Comparison of ENCODE assay signal across 8 cellular contexts in the genomic region with DNA sequence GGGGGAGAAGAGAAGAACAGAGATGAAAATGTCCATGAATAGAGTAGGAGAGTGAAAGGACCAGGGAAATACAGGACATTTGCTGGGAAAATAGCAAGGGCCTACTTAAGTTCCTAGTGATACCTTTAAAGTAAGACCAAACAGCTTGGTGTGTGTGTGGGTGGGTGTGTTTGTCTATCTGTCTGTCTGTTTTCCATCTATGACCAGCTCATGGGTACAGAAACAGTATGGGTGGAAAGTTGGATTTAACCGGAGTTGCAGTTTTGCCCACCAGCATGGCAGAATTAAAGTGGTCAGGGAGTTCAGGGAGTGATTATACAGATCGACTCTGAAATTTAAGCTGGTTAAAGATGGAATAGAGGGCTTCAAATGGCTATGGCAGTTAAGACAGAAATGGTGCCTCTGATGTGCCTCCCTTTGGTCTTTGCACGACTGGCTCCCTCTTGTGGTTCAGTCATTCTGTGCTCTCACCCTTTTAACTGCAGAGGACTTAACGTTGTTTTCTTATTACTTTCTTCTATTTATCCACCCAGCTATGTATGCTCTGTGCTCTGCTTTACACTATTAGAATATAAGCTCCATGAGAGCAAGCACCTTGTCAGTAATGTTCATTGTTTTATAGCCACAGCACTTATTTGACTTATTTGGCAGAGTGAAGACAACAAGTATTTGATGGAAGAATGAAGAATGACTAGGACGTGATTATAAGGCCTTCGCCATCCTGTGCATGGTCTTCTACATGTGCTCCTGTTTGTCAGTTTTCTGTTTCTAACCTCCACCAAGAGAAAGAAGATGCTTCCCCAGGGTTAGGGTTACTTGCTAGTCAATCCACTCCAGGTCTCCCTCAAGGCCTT.
A peak's percentile ranks its signal among the peaks of the same experiment; 100 is the strongest.
DNase-seq lines count a peak whose midpoint lies in the region; ATAC-seq lines count a peak whose summit lies in the region.

No MANE protein-coding gene starts in this region.

- peak; percentile 69 for DNase-seq in AG08396 (ENCODE audit: low spot score)
- DNase-seq in NCI-H510A treated with DMSO at 0.1 percent for 48 hours (lab: John Stamatoyannopoulos, UW) = peak; percentile 87
- DNase-seq in activated CD4-positive, alpha-beta T cell treated with anti-CD3 and anti-CD28 coated beads, Interleukin-2, amount 50 U/mL, for 1 hour = peak; percentile 56
- peak; percentile 33 for DNase-seq in effector CD8-positive, alpha-beta T cell (lab: John Stamatoyannopoulos, UW)
- DNase-seq in midbrain (lab: John Stamatoyannopoulos, UW) = peak; percentile 29
- peak; percentile 55 for DNase-seq in stimulated activated naive CD8-positive, alpha-beta T cell treated with anti-CD3 and anti-CD28 coated beads, Interleukin-15, Interleukin-2, amounts not matched to agents 100 U/mL and 50 U/mL, for 24 hours

- ATAC-seq in GM18868 (IDR thresholded peaks at IDR 0.05; ENCODE audit: unreplicated experiment) (peak; percentile 94), HG03196 (IDR thresholded peaks at IDR 0.05; ENCODE audit: unreplicated experiment) (peak; percentile 64)
- ATAC-seq in stimulated activated naive CD8-positive, alpha-beta T cell treated with anti-CD3 and anti-CD28 coated beads, Interleukin-15, Interleukin-2, amounts not matched to agents 100 U/mL and 50 U/mL, for 24 hours = peak; percentile 79

Comparison
In these comparisons a context has a peak if more than half of its experiments do, and no peak if none do; other contexts are left out.
1. Peak in every context shown above with its lines: DNase-seq and ATAC-seq.
2. DNase-seq: peak in every context shown above with its lines; median percentile 87 in NCI-H510A treated with DMSO at 0.1 percent for 48 hours; 69 in AG08396; 56 in activated CD4-positive, alpha-beta T cell treated with anti-CD3 and anti-CD28 coated beads, Interleukin-2, amount 50 U/mL, for 1 hour; 55 in stimulated activated naive CD8-positive, alpha-beta T cell treated with anti-CD3 and anti-CD28 coated beads, Interleukin-15, Interleukin-2, amounts not matched to agents 100 U/mL and 50 U/mL, for 24 hours; 33 in effector CD8-positive, alpha-beta T cell; 29 in midbrain.